Comparison of ENCODE assay signal across 24 cellular contexts in the genomic region with DNA sequence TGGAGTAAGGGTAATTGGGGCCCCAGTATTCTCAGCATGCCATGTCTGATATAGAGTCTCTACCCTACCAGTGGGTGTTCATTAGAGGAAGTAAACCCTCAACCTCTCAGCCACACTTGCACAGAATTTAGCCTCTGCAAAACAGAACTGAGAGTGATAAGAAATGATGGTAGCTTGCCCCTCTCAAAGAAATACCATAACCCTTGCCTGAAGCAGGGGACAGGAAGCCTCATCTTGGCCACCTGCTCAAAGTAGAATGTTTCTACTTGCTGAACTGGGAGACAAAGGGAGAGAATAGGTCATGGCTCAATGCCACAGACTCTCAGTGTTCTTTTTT. TPM values are rescaled to one million over a fixed set of nuclear protein-coding genes. Genes with fewer than 3 reads are reported as not detected.
DNase-seq lines count a peak whose midpoint lies in the region; ATAC-seq, FAIRE-seq and TF ChIP-seq lines count a peak whose summit lies in the region.
"Had no signal": no experiment of that assay in that cellular context is flagged by ENCODE, and none has a peak within 500 bp of the region (broad histone marks: within the 10 kb centered on the region; RNA-seq: fewer than 3 reads in every experiment).

No MANE protein-coding gene starts in this region.

- no peak overlapping the region for H2AFZ ChIP-seq in ACC112 (ENCODE audit: low read length, unreplicated experiment)

- no peaks in the 10 kb centered on the region for H3K9me3 ChIP-seq in left ventricle myocardium inferior (replicated peaks)
- H3K9me3 ChIP-seq: HAP-1 had no signal

- FAIRE-seq in RCC 7860 (lab: Jason Lieb, UNC) = no peak
- FAIRE-seq: G401.6, GM19239, HepG2 had no signal

- H3K4me3 ChIP-seq in ACC112 (ENCODE audit: low read depth, low read length) = peak overlapping the region; percentile 13; the same call in 1 of the 2 replicates
- no peak overlapping the region for H3K4me3 ChIP-seq in left ventricle myocardium inferior
- H3K4me3 ChIP-seq: GM23338, HAP-1 had no signal

- intact Hi-C loops in left ventricle myocardium inferior (cut with micrococcal nuclease) (no loop called here), natural killer cell (cut with micrococcal nuclease) (no loop called here)

- DNase-seq in RPMI8226 = peak; percentile 25
- DNase-seq in activated T-cell treated with anti-CD3 and anti-CD28 coated beads, Interleukin-2, amount 50 U/mL, for 48 hours = no peak
- no peak for DNase-seq in left ventricle myocardium inferior
- DNase-seq in RCC 7860 (ENCODE audit: low spot score) = no peak
- DNase-seq in natural killer cell = no peak
- DNase-seq: Calu3; CD8-positive, alpha-beta memory T cell; DMS153; KBM-7; NCI-H1105; NCI-H146; NCI-H2029 treated with DMSO at 0.1 percent for 48 hours; OCI-M1; Right ventricle myocardium superior had no signal

- H3K27me3 Mint-ChIP-seq in natural killer cell (ENCODE audit: low read depth in 2 of 2) = no peaks in the 10 kb centered on the region

- peaks cover 4% of the 10 kb centered on the region for H3K36me3 Mint-ChIP-seq in natural killer cell
- H3K36me3 Mint-ChIP-seq: CD8-positive, alpha-beta memory T cell had no signal

- H3K36me3 ChIP-seq in ACC112 (ENCODE audit: insufficient read depth, low read length) = no peaks in the 10 kb centered on the region
- H3K36me3 ChIP-seq in left ventricle myocardium inferior = no peaks in the 10 kb centered on the region
- H3K36me3 ChIP-seq: HAP-1 had no signal

- H3K27me3 ChIP-seq in ACC112 (ENCODE audit: insufficient read depth, low read length) = no peaks in the 10 kb centered on the region
- no peaks in the 10 kb centered on the region for H3K27me3 ChIP-seq in left ventricle myocardium inferior (ENCODE audit: low read depth)

- TF ChIP-seq CTCF in left ventricle myocardium inferior (IDR thresholded peaks at IDR 0.05; ENCODE audit: borderline replicate concordance) (no peak), natural killer cell (IDR thresholded peaks at IDR 0.05) (no peak)

- H3K4me1 ChIP-seq in ACC112 (ENCODE audit: control insufficient read depth, insufficient read depth, low read length, unreplicated experiment) (peaks cover 35% of the 10 kb centered on the region), left ventricle myocardium inferior (peaks cover 6% of the 10 kb centered on the region)
- H3K4me1 ChIP-seq: HAP-1 had no signal

- H3K4me1 Mint-ChIP-seq in natural killer cell = no peaks in the 10 kb centered on the region
- H3K4me1 Mint-ChIP-seq: CD8-positive, alpha-beta memory T cell had no signal

- no peak overlapping the region for H3K4me3 Mint-ChIP-seq in natural killer cell
- H3K4me3 Mint-ChIP-seq: CD8-positive, alpha-beta memory T cell; GM23338 had no signal

- peaks cover 0 to 2% of the 10 kb centered on the region in 2 donors for H3K9me3 Mint-ChIP-seq in natural killer cell
- H3K9me3 Mint-ChIP-seq: GM23338 had no signal

- no peaks in the 10 kb centered on the region for H3K79me2 ChIP-seq in ACC112 (ENCODE audit: control insufficient read depth, insufficient read depth, low read length, unreplicated experiment)

- peak overlapping the region; percentile 37; the same call in 1 of the 2 replicates for H3K27ac ChIP-seq in ACC112 (ENCODE audit: low read depth, low read length)
- H3K27ac ChIP-seq in left ventricle myocardium inferior (replicated peaks) = no peak overlapping the region
- H3K27ac ChIP-seq: C4-2B, HL-60 had no signal

- ATAC-seq in GM18861 (IDR thresholded peaks at IDR 0.05; ENCODE audit: unreplicated experiment) = peak; percentile 66
- peak; percentile 49 for ATAC-seq in HG02938 (IDR thresholded peaks at IDR 0.05; ENCODE audit: unreplicated experiment)
- no peak for ATAC-seq in natural killer cell
- ATAC-seq: GM23338, HepG2 had no signal

- no peak overlapping the region for H3K27ac Mint-ChIP-seq in natural killer cell
- H3K27ac Mint-ChIP-seq: CD8-positive, alpha-beta memory T cell; GM23338 had no signal

RNA-seq across cellular contexts. Expression of gene SPTLC3, which starts 33.7 kb away (rescaled TPM):
- total RNA-seq in left ventricle myocardium inferior (9.0 TPM), natural killer cell (1 to 10 TPM; 1.5 to 4.6 (median 1.9) TPM)
- total RNA-seq: CD8-positive, alpha-beta memory T cell had no signal

Comparison
In these comparisons a context has a peak if more than half of its experiments do, and no peak if none do; other contexts are left out.
1. ATAC-seq: peak in GM18861 (single experiment) and HG02938 (single experiment); none in natural killer cell (0 of 3).